Comparison of ENCODE assay signal across 2 cellular contexts in the genomic region with DNA sequence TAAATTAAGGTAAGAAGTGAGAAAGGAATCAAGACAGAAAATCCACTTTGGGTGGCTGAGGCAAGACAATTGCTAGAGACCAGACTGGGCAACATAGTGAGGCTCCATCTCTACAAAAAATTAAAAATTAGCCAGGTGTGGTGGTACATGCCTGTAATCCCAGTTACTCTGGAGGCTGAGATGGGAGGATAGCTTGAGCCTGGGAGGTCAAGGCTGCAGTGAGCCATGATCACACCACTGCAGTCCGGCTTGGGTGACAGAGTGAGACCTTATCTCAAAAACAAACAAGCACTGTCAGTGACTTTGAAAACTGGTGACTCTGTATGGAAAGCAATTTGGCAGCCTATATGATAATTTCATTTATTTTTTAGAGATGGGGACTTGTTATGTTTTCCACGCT.
TF ChIP-seq lines count a peak whose summit lies in the region.

No MANE protein-coding gene starts in this region.

TF ChIP-seq in HepG2, 621 proteins besides CTCF, POLR2A, EP300 and RAD21 (continued from another document and continues in another):
- TF ChIP-seq, protein P1, sequence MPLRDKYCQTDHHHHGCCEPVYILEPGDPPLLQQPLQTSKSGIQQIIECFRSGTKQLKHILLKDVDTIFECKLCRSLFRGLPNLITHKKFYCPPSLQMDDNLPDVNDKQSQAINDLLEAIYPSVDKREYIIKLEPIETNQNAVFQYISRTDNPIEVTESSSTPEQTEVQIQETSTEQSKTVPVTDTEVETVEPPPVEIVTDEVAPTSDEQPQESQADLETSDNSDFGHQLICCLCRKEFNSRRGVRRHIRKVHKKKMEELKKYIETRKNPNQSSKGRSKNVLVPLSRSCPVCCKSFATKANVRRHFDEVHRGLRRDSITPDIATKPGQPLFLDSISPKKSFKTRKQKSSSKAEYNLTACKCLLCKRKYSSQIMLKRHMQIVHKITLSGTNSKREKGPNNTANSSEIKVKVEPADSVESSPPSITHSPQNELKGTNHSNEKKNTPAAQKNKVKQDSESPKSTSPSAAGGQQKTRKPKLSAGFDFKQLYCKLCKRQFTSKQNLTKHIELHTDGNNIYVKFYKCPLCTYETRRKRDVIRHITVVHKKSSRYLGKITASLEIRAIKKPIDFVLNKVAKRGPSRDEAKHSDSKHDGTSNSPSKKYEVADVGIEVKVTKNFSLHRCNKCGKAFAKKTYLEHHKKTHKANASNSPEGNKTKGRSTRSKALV (CRISPR knock-in tag; IDR thresholded peaks at IDR 0.05): no peak
- TF ChIP-seq JUN (CRISPR knock-in tag; IDR thresholded peaks at IDR 0.05) (no peak), ZNF562 (CRISPR knock-in tag; IDR thresholded peaks at IDR 0.05; ENCODE audit: borderline replicate concordance) (no peak), KLF11 (CRISPR knock-in tag; IDR thresholded peaks at IDR 0.05) (no peak), RFXANK (CRISPR knock-in tag; IDR thresholded peaks at IDR 0.05) (no peak), ZNF3 (CRISPR knock-in tag; IDR thresholded peaks at IDR 0.05) (0 out of 2 replicates have a peak, but pooled peaks have one; percentile 57), AGO1 (IDR thresholded peaks at IDR 0.05; ENCODE audit: low read depth, low read length, poor library complexity, severe bottlenecking) (no peak), RXRB (CRISPR knock-in tag; IDR thresholded peaks at IDR 0.05; ENCODE audit: borderline replicate concordance) (peak; percentile 35; the same call in 1 of the 2 replicates)
- TF ChIP-seq, protein P2, sequence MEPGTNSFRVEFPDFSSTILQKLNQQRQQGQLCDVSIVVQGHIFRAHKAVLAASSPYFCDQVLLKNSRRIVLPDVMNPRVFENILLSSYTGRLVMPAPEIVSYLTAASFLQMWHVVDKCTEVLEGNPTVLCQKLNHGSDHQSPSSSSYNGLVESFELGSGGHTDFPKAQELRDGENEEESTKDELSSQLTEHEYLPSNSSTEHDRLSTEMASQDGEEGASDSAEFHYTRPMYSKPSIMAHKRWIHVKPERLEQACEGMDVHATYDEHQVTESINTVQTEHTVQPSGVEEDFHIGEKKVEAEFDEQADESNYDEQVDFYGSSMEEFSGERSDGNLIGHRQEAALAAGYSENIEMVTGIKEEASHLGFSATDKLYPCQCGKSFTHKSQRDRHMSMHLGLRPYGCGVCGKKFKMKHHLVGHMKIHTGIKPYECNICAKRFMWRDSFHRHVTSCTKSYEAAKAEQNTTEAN (CRISPR knock-in tag; conservative IDR thresholded peaks at IDR 0.05): no peak
- TF ChIP-seq, protein P3, sequence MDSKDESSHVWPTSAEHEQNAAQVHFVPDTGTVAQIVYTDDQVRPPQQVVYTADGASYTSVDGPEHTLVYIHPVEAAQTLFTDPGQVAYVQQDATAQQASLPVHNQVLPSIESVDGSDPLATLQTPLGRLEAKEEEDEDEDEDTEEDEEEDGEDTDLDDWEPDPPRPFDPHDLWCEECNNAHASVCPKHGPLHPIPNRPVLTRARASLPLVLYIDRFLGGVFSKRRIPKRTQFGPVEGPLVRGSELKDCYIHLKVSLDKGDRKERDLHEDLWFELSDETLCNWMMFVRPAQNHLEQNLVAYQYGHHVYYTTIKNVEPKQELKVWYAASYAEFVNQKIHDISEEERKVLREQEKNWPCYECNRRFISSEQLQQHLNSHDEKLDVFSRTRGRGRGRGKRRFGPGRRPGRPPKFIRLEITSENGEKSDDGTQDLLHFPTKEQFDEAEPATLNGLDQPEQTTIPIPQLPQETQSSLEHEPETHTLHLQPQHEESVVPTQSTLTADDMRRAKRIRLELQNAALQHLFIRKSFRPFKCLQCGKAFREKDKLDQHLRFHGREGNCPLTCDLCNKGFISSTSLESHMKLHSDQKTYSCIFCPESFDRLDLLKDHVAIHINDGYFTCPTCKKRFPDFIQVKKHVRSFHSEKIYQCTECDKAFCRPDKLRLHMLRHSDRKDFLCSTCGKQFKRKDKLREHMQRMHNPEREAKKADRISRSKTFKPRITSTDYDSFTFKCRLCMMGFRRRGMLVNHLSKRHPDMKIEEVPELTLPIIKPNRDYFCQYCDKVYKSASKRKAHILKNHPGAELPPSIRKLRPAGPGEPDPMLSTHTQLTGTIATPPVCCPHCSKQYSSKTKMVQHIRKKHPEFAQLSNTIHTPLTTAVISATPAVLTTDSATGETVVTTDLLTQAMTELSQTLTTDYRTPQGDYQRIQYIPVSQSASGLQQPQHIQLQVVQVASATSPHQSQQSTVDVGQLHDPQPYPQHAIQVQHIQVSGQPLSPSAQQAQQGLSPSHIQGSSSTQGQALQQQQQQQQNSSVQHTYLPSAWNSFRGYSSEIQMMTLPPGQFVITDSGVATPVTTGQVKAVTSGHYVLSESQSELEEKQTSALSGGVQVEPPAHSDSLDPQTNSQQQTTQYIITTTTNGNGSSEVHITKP (CRISPR knock-in tag; IDR thresholded peaks at IDR 0.05; ENCODE audit: low read depth): no peak
- TF ChIP-seq, protein P4, sequence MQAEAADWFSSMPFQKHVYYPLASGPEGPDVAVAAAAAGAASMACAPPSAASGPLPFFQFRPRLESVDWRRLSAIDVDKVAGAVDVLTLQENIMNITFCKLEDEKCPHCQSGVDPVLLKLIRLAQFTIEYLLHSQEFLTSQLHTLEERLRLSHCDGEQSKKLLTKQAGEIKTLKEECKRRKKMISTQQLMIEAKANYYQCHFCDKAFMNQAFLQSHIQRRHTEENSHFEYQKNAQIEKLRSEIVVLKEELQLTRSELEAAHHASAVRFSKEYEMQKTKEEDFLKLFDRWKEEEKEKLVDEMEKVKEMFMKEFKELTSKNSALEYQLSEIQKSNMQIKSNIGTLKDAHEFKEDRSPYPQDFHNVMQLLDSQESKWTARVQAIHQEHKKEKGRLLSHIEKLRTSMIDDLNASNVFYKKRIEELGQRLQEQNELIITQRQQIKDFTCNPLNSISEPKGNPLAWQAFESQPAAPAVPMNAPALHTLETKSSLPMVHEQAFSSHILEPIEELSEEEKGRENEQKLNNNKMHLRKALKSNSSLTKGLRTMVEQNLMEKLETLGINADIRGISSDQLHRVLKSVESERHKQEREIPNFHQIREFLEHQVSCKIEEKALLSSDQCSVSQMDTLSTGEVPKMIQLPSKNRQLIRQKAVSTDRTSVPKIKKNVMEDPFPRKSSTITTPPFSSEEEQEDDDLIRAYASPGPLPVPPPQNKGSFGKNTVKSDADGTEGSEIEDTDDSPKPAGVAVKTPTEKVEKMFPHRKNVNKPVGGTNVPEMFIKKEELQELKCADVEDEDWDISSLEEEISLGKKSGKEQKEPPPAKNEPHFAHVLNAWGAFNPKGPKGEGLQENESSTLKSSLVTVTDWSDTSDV (CRISPR knock-in tag; IDR thresholded peaks at IDR 0.05): no peak

TF ChIP-seq in K562, 482 proteins besides CTCF, POLR2A, EP300 and RAD21 (continued from another document):
- TF ChIP-seq, protein P5, sequence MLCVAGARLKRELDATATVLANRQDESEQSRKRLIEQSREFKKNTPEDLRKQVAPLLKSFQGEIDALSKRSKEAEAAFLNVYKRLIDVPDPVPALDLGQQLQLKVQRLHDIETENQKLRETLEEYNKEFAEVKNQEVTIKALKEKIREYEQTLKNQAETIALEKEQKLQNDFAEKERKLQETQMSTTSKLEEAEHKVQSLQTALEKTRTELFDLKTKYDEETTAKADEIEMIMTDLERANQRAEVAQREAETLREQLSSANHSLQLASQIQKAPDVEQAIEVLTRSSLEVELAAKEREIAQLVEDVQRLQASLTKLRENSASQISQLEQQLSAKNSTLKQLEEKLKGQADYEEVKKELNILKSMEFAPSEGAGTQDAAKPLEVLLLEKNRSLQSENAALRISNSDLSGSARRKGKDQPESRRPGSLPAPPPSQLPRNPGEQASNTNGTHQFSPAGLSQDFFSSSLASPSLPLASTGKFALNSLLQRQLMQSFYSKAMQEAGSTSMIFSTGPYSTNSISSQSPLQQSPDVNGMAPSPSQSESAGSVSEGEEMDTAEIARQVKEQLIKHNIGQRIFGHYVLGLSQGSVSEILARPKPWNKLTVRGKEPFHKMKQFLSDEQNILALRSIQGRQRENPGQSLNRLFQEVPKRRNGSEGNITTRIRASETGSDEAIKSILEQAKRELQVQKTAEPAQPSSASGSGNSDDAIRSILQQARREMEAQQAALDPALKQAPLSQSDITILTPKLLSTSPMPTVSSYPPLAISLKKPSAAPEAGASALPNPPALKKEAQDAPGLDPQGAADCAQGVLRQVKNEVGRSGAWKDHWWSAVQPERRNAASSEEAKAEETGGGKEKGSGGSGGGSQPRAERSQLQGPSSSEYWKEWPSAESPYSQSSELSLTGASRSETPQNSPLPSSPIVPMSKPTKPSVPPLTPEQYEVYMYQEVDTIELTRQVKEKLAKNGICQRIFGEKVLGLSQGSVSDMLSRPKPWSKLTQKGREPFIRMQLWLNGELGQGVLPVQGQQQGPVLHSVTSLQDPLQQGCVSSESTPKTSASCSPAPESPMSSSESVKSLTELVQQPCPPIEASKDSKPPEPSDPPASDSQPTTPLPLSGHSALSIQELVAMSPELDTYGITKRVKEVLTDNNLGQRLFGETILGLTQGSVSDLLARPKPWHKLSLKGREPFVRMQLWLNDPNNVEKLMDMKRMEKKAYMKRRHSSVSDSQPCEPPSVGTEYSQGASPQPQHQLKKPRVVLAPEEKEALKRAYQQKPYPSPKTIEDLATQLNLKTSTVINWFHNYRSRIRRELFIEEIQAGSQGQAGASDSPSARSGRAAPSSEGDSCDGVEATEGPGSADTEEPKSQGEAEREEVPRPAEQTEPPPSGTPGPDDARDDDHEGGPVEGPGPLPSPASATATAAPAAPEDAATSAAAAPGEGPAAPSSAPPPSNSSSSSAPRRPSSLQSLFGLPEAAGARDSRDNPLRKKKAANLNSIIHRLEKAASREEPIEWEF (CRISPR knock-in tag; IDR thresholded peaks at IDR 0.05): no peak
- TF ChIP-seq NRF1 (conservative IDR thresholded peaks at IDR 0.05 in 1 of 2, IDR thresholded peaks at IDR 0.05 in 1 of 2) (no peak), ARID1B (IDR thresholded peaks at IDR 0.05) (peak; percentile 62), NFATC3 (IDR thresholded peaks at IDR 0.05) (peak; percentile 92; the same call in 1 of the 2 replicates), SMARCA5 (IDR thresholded peaks at IDR 0.05) (peak; percentile 46; the same call in 1 of the 2 replicates), ILF3 (IDR thresholded peaks at IDR 0.05; ENCODE audit: borderline replicate concordance) (no peak), BCOR (IDR thresholded peaks at IDR 0.05) (peak; percentile 90), POLR2H (tag; IDR thresholded peaks at IDR 0.05; ENCODE audit: low read depth) (no peak)
- TF ChIP-seq, protein P6, sequence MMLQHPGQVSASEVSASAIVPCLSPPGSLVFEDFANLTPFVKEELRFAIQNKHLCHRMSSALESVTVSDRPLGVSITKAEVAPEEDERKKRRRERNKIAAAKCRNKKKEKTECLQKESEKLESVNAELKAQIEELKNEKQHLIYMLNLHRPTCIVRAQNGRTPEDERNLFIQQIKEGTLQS (IDR thresholded peaks at IDR 0.05): peak; percentile 31; the same call in 1 of the 2 replicates
- TF ChIP-seq, protein P6 (CRISPR knock-in tag; conservative IDR thresholded peaks at IDR 0.05): no peak
- TF ChIP-seq, protein P7, sequence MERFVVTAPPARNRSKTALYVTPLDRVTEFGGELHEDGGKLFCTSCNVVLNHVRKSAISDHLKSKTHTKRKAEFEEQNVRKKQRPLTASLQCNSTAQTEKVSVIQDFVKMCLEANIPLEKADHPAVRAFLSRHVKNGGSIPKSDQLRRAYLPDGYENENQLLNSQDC (CRISPR knock-in tag; IDR thresholded peaks at IDR 0.05): no peak
- TF ChIP-seq, protein P8, sequence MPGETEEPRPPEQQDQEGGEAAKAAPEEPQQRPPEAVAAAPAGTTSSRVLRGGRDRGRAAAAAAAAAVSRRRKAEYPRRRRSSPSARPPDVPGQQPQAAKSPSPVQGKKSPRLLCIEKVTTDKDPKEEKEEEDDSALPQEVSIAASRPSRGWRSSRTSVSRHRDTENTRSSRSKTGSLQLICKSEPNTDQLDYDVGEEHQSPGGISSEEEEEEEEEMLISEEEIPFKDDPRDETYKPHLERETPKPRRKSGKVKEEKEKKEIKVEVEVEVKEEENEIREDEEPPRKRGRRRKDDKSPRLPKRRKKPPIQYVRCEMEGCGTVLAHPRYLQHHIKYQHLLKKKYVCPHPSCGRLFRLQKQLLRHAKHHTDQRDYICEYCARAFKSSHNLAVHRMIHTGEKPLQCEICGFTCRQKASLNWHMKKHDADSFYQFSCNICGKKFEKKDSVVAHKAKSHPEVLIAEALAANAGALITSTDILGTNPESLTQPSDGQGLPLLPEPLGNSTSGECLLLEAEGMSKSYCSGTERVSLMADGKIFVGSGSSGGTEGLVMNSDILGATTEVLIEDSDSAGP (CRISPR knock-in tag; IDR thresholded peaks at IDR 0.05): no peak
- TF ChIP-seq, protein P9, sequence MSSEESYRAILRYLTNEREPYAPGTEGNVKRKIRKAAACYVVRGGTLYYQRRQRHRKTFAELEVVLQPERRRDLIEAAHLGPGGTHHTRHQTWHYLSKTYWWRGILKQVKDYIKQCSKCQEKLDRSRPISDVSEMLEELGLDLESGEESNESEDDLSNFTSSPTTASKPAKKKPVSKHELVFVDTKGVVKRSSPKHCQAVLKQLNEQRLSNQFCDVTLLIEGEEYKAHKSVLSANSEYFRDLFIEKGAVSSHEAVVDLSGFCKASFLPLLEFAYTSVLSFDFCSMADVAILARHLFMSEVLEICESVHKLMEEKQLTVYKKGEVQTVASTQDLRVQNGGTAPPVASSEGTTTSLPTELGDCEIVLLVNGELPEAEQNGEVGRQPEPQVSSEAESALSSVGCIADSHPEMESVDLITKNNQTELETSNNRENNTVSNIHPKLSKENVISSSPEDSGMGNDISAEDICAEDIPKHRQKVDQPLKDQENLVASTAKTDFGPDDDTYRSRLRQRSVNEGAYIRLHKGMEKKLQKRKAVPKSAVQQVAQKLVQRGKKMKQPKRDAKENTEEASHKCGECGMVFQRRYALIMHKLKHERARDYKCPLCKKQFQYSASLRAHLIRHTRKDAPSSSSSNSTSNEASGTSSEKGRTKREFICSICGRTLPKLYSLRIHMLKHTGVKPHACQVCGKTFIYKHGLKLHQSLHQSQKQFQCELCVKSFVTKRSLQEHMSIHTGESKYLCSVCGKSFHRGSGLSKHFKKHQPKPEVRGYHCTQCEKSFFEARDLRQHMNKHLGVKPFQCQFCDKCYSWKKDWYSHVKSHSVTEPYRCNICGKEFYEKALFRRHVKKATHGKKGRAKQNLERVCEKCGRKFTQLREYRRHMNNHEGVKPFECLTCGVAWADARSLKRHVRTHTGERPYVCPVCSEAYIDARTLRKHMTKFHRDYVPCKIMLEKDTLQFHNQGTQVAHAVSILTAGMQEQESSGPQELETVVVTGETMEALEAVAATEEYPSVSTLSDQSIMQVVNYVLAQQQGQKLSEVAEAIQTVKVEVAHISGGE (CRISPR knock-in tag; IDR thresholded peaks at IDR 0.05): no peak
